ENCODE assay signal across 8 cellular contexts in the genomic region with DNA sequence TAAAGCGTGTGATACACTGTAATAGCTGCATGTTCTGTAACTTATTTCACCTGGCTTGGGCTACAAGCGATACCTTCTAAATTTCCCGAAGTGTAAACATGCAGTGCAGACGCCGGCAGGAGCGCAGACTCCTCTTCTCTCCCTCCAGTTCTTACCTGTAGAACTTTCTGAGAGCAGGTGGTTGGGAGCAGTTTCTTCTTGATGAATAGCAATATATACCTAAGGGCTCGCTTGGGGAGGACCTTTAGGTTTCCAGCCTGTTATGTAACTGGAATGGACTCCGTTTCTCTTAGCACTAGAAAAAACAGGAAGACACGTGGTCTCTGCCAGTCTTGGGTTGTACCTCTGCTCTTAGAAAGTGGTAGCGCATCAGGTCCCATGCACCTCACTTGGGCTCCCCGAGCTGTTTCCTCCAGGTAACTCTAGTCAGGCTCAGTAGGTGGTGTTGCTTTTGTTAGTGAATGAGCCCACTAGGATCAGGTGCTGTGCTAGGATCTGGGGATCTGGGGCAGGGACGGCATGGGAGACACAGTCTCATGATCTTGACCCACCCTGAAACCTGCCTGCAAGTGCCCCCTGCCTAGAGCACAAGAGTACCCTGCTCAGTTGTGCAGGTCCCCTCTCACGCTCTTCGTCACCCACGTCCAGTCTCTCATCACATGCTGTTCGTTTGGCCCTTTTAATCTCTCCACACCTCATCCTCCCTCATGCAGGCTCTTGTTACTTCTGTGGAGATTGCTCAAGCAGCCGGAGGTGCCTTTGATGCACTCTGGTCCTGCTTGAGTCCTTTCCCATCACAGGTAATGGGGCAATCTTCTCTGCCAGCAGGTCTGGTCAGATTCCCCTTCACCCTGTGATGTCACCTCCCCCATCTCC. TPM values are rescaled to one million over a fixed set of nuclear protein-coding genes. Genes with fewer than 3 reads are reported as not detected.
A peak's percentile ranks its signal among the peaks of the same experiment; 100 is the strongest.
DNase-seq lines count a peak whose midpoint lies in the region; ATAC-seq, FAIRE-seq and TF ChIP-seq lines count a peak whose summit lies in the region.

No MANE protein-coding gene starts in this region.

- TF ChIP-seq CTCF in kidney (IDR thresholded peaks at IDR 0.05; ENCODE audit: borderline replicate concordance, extremely low read depth, insufficient read depth): no peak
- TF ChIP-seq CTCF in thoracic aorta (IDR thresholded peaks at IDR 0.05): no peak

- H3K9me3 Mint-ChIP-seq in activated T-cell treated with anti-CD3 and anti-CD28 coated beads, Interleukin-2, amount 50 U/mL, for 24 hours: no peaks in the 10 kb centered on the region
- no peaks in the 10 kb centered on the region for H3K9me3 Mint-ChIP-seq in activated CD8-positive, alpha-beta T cell treated with anti-CD3 and anti-CD28 coated beads, Interleukin-2, amount 10 ng/mL, durations not matched to agents 7 days and 5 days (ENCODE audit: insufficient read depth)

- no peak for DNase-seq in activated T-cell treated with anti-CD3 and anti-CD28 coated beads, Interleukin-2, amount 50 U/mL, for 24 hours
- DNase-seq in activated T-cell treated with anti-CD3 and anti-CD28 coated beads for 4 hours (no peak), kidney (no peak), thoracic aorta (ENCODE audit: low spot score) (no peak)
- DNase-seq in activated CD8-positive, alpha-beta T cell treated with anti-CD3 and anti-CD28 coated beads, Interleukin-2, amount 10 ng/mL, durations not matched to agents 7 days and 5 days: peak; percentile 45
- no peak for DNase-seq in effector CD8-positive, alpha-beta T cell (lab: John Stamatoyannopoulos, UW)

- H3K4me3 ChIP-seq in kidney (ENCODE audit: low read length in 2 of 2) (peak overlapping the region; percentile 76 to 78), thoracic aorta (peak overlapping the region; percentile 77)

- peak overlapping the region; percentile 88 for H3K27ac Mint-ChIP-seq in activated T-cell treated with anti-CD3 and anti-CD28 coated beads, Interleukin-2, amount 50 U/mL, for 24 hours
- H3K27ac Mint-ChIP-seq in activated CD8-positive, alpha-beta T cell treated with anti-CD3 and anti-CD28 coated beads, Interleukin-2, amount 10 ng/mL, durations not matched to agents 7 days and 5 days: peak overlapping the region; percentile 78

- H3K27me3 ChIP-seq in thoracic aorta (replicated peaks; ENCODE audit: insufficient read depth): no peaks in the 10 kb centered on the region

- no peak for FAIRE-seq in kidney (lab: Jason Lieb, UNC)

- no peaks in the 10 kb centered on the region for H3K27me3 Mint-ChIP-seq in activated T-cell treated with anti-CD3 and anti-CD28 coated beads, Interleukin-2, amount 50 U/mL, for 24 hours
- H3K27me3 Mint-ChIP-seq in activated CD8-positive, alpha-beta T cell treated with anti-CD3 and anti-CD28 coated beads, Interleukin-2, amount 10 ng/mL, durations not matched to agents 7 days and 5 days (ENCODE audit: low read depth): no peaks in the 10 kb centered on the region

- POLR2A ChIA-PET in activated CD8-positive, alpha-beta T cell treated with anti-CD3 and anti-CD28 coated beads, Interleukin-2, amount 10 ng/mL, durations not matched to agents 7 days and 5 days (lab: Charles Lee): interaction anchor here (0.5 to 1.2 kb wide), 3 partner anchors 10 to 131 kb away, joined by 3 read pairs; a partner anchor contains a TSS

- peaks cover 0 to 2% of the 10 kb centered on the region in 2 donors for H3K36me3 ChIP-seq in kidney (ENCODE audit: control insufficient read depth in 1 of 2, insufficient read depth in 2 of 2, low read length in 2 of 2)
- H3K36me3 ChIP-seq in thoracic aorta: no peaks in the 10 kb centered on the region

- ATAC-seq in activated CD8-positive, alpha-beta T cell treated with anti-CD3 and anti-CD28 coated beads, Interleukin-2, amount 10 ng/mL, durations not matched to agents 7 days and 5 days: no peak
- no peak for ATAC-seq in thoracic aorta (ENCODE audit: insufficient number of reproducible peaks, low FRiP score, low read depth)
- no peak for ATAC-seq in GM18511 (IDR thresholded peaks at IDR 0.05; ENCODE audit: unreplicated experiment)
- no peak for ATAC-seq in GM21526 (IDR thresholded peaks at IDR 0.05; ENCODE audit: low FRiP score, unreplicated experiment)

- H3K4me1 ChIP-seq in kidney (ENCODE audit: control insufficient read depth in 1 of 2, insufficient read depth in 1 of 2, low read depth in 1 of 2, low read length in 2 of 2) (peaks cover 15 to 38% of the 10 kb centered on the region in 2 donors), thoracic aorta (ENCODE audit: control insufficient read depth in 1 of 2, low read depth in 2 of 2) (peaks cover 35 to 62% of the 10 kb centered on the region in 2 donors)

- H3K9me3 ChIP-seq in kidney (ENCODE audit: control insufficient read depth in 1 of 2, low read length in 2 of 2): no peaks in the 10 kb centered on the region
- H3K9me3 ChIP-seq in thoracic aorta: no peaks in the 10 kb centered on the region

- H3K4me3 Mint-ChIP-seq in activated T-cell treated with anti-CD3 and anti-CD28 coated beads, Interleukin-2, amount 50 U/mL, for 24 hours: peak overlapping the region; percentile 89
- peak overlapping the region; percentile 89 for H3K4me3 Mint-ChIP-seq in activated CD8-positive, alpha-beta T cell treated with anti-CD3 and anti-CD28 coated beads, Interleukin-2, amount 10 ng/mL, durations not matched to agents 7 days and 5 days

- H3K27ac ChIP-seq in kidney (ENCODE audit: low read depth in 2 of 2, low read length in 2 of 2) (no peak overlapping the region), thoracic aorta (no peak overlapping the region)

- CTCF ChIA-PET in activated CD8-positive, alpha-beta T cell treated with anti-CD3 and anti-CD28 coated beads, Interleukin-2, amount 10 ng/mL, durations not matched to agents 7 days and 5 days (lab: Charles Lee): interaction anchor here (1.6 kb wide), 1 partner anchor 29 kb away, joined by 6 read pairs; no protein-coding TSS in a partner anchor

- intact Hi-C loops in kidney (cut with DNase I): no loop called here

- peaks cover 58% of the 10 kb centered on the region for H3K36me3 Mint-ChIP-seq in activated T-cell treated with anti-CD3 and anti-CD28 coated beads, Interleukin-2, amount 50 U/mL, for 24 hours (ENCODE audit: low read depth)
- peaks cover 48% of the 10 kb centered on the region for H3K36me3 Mint-ChIP-seq in activated CD8-positive, alpha-beta T cell treated with anti-CD3 and anti-CD28 coated beads, Interleukin-2, amount 10 ng/mL, durations not matched to agents 7 days and 5 days (ENCODE audit: low read depth)

- H3K9ac ChIP-seq in kidney (ENCODE audit: low read length in 2 of 2): peak overlapping the region; percentile 25 to 44

- H3K4me1 Mint-ChIP-seq in activated T-cell treated with anti-CD3 and anti-CD28 coated beads, Interleukin-2, amount 50 U/mL, for 24 hours (ENCODE audit: low read depth): peaks cover 68% of the 10 kb centered on the region
- peaks cover 66% of the 10 kb centered on the region for H3K4me1 Mint-ChIP-seq in activated CD8-positive, alpha-beta T cell treated with anti-CD3 and anti-CD28 coated beads, Interleukin-2, amount 10 ng/mL, durations not matched to agents 7 days and 5 days (ENCODE audit: low read depth)

RNA-seq across cellular contexts. Expression of a gene that starts 2.8 kb away (rescaled TPM):
- 10 to 100 TPM; 43.1 to 45.5 TPM for total RNA-seq in activated CD8-positive, alpha-beta T cell treated with anti-CD3 and anti-CD28 coated beads, Interleukin-2, amount 10 ng/mL, durations not matched to agents 7 days and 5 days
- 22.8 TPM for total RNA-seq in kidney
- polyA plus RNA-seq in kidney (ENCODE audit: insufficient read depth, low read depth, low replicate concordance): 4.8 TPM
- total RNA-seq in thoracic aorta: 10 to 100 TPM; 34.5 to 47.6 TPM
